Comparison of ENCODE assay signal across 9 cellular contexts in genomic region chr1:207997486-207998268, GRCh38.
A peak's percentile ranks its signal among the peaks of the same experiment; 100 is the strongest.
DNase-seq lines count a peak whose midpoint lies in the region; ATAC-seq, FAIRE-seq and TF ChIP-seq lines count a peak whose summit lies in the region.
"Had no signal": no experiment of that assay in that cellular context is flagged by ENCODE, and none has a peak within 500 bp of the region (broad histone marks: within the 10 kb centered on the region; RNA-seq: fewer than 3 reads in every experiment).

No MANE protein-coding gene starts in this region.

- H4K20me1 ChIP-seq in OCI-LY3 (ENCODE audit: insufficient read depth, low read length): no peaks in the 10 kb centered on the region

- peak; percentile 92 for TF ChIP-seq CTCF in OCI-LY3 (IDR thresholded peaks at IDR 0.05; ENCODE audit: low read depth, low read length)
- peak; percentile 82 for TF ChIP-seq CTCF in fibroblast of villous mesenchyme (IDR thresholded peaks at IDR 0.05; ENCODE audit: insufficient read depth, low read depth, low read length)
- TF ChIP-seq CTCF in transverse colon (IDR thresholded peaks at IDR 0.05): peak; percentile 71 to 77 (median 75)

- no peaks in the 10 kb centered on the region for H3K9me3 ChIP-seq in OCI-LY3 (ENCODE audit: insufficient read depth, low read length)
- H3K9me3 ChIP-seq in transverse colon: no peaks in the 10 kb centered on the region

- H3K4me1 ChIP-seq in OCI-LY3 (ENCODE audit: low read length) (no peaks in the 10 kb centered on the region), transverse colon (peaks cover 0 to 2% (median 0%) of the 10 kb centered on the region in 4 donors)

- no peak for TF ChIP-seq EP300 in transverse colon (IDR thresholded peaks at IDR 0.05; ENCODE audit: low read depth)

- H3K27ac ChIP-seq in OCI-LY3 (ENCODE audit: low read length) (no peak overlapping the region), transverse colon (no peak overlapping the region)
- H3K27ac ChIP-seq: skin epidermis had no signal

- H3K4me2 ChIP-seq in OCI-LY3 (ENCODE audit: low read length): peak overlapping the region; percentile 15; the same call in 1 of the 2 replicates

- H3K36me3 Mint-ChIP-seq in activated T-cell treated with anti-CD3 and anti-CD28 coated beads, Interleukin-2, amount 50 U/mL, for 72 hours (ENCODE audit: insufficient read depth in 2 of 2): no peaks in the 10 kb centered on the region

- no peak overlapping the region for H2AFZ ChIP-seq in OCI-LY3 (ENCODE audit: low read depth, low read length)

- no peaks in the 10 kb centered on the region for H3K36me3 ChIP-seq in OCI-LY3 (replicated peaks; ENCODE audit: low read depth, low read length)
- no peaks in the 10 kb centered on the region for H3K36me3 ChIP-seq in transverse colon

- H3K27me3 Mint-ChIP-seq in activated T-cell treated with anti-CD3 and anti-CD28 coated beads, Interleukin-2, amount 50 U/mL, for 72 hours (ENCODE audit: low read depth): peaks cover 5% of the 10 kb centered on the region

- H3K27ac Mint-ChIP-seq in activated T-cell treated with anti-CD3 and anti-CD28 coated beads, Interleukin-2, amount 50 U/mL, for 72 hours: no peak overlapping the region

- no peak overlapping the region for H3K9ac ChIP-seq in OCI-LY3 (ENCODE audit: low read length)

- peak; percentile 68 to 75 for ATAC-seq in activated T-cell treated with anti-CD3 and anti-CD28 coated beads, Interleukin-2, amount 50 U/mL, for 72 hours (replicated peaks in 1 of 2)

- no peak overlapping the region for H3K4me3 ChIP-seq in OCI-LY3 (ENCODE audit: low read length)
- H3K4me3 ChIP-seq in fibroblast of villous mesenchyme (ENCODE audit: low read depth, low read length): no peak overlapping the region
- no peak overlapping the region for H3K4me3 ChIP-seq in transverse colon
- H3K4me3 ChIP-seq: skin epidermis had no signal

- no peak overlapping the region for H3K4me3 Mint-ChIP-seq in activated T-cell treated with anti-CD3 and anti-CD28 coated beads, Interleukin-2, amount 50 U/mL, for 72 hours

- no peak for TF ChIP-seq POLR2A in GM12891 (IDR thresholded peaks at IDR 0.05; ENCODE audit: low read depth, low read length)
- no peak for TF ChIP-seq POLR2A in transverse colon (IDR thresholded peaks at IDR 0.05)

- WGBS in transverse colon (ENCODE audit: low coverage in 1 of 2), 2 donors: 35 to 74% methylated on average over 4 to 9 of the region's 9 CpGs

- FAIRE-seq in GM12891 (lab: Jason Lieb, UNC): peak; percentile 93

- H3K27me3 ChIP-seq in OCI-LY3 (ENCODE audit: low read depth, low read length): peaks cover 17% of the 10 kb centered on the region
- no peaks in the 10 kb centered on the region for H3K27me3 ChIP-seq in transverse colon

- H3K9me3 Mint-ChIP-seq in activated T-cell treated with anti-CD3 and anti-CD28 coated beads, Interleukin-2, amount 50 U/mL, for 72 hours: no peaks in the 10 kb centered on the region

- intact Hi-C loops in transverse colon (cut with DNase I; ENCODE audit: low total_unique reads): no loop called here

- H3K4me1 Mint-ChIP-seq in activated T-cell treated with anti-CD3 and anti-CD28 coated beads, Interleukin-2, amount 50 U/mL, for 72 hours (ENCODE audit: low read depth): no peaks in the 10 kb centered on the region

- in situ Hi-C loops in transverse colon (cut with MboI; ENCODE audit: low pct_ligation_motif_present in 1 of 4, low pct_unique_long_range_greater_than_20kb in 1 of 4, low sequenced_read_pairs in 3 of 4): no loop called here

- no peaks in the 10 kb centered on the region for H3K79me2 ChIP-seq in OCI-LY3 (ENCODE audit: low read length)

- DNase-seq in 8988T (peak; percentile 46), GM12891 (ENCODE audit: insufficient read length, low spot score) (peak; percentile 38), HPDE6-E6E7 (ENCODE audit: extremely low spot score) (peak; percentile 70), fibroblast of villous mesenchyme (ENCODE audit: low read depth) (peak; percentile 74), non-pigmented ciliary epithelial cell (ENCODE audit: low read depth) (peak; percentile 28), transverse colon (peak; percentile 81)
- DNase-seq in activated T-cell treated with anti-CD3 and anti-CD28 coated beads, Interleukin-2, amount 50 U/mL, for 72 hours: peak; percentile 43 to 46

TF ChIP-seq in GM12891, 5 proteins besides CTCF, POLR2A, EP300 and RAD21:
- TF ChIP-seq POLR2AphosphoS5 (IDR thresholded peaks at IDR 0.05; ENCODE audit: low read depth, low read length): no peak
- no peak for TF ChIP-seq SPI1 (IDR thresholded peaks at IDR 0.05; ENCODE audit: low read depth, low read length)
- no peak for TF ChIP-seq PAX5 (IDR thresholded peaks at IDR 0.05; ENCODE audit: insufficient read depth, low read length, severe bottlenecking)
- no peak for TF ChIP-seq TAF1 (IDR thresholded peaks at IDR 0.05; ENCODE audit: low read depth, low read length)
- TF ChIP-seq POU2F2 (IDR thresholded peaks at IDR 0.05; ENCODE audit: low read depth, low read length): no peak

Comparison
In these comparisons a context has a peak if more than half of its experiments do, and no peak if none do; other contexts are left out.
1. DNase-seq: peak in every context shown above with its lines; median percentile 81 in transverse colon; 74 in fibroblast of villous mesenchyme; 70 in HPDE6-E6E7; 46 in 8988T; 44 in activated T-cell treated with anti-CD3 and anti-CD28 coated beads, Interleukin-2, amount 50 U/mL, for 72 hours; 38 in GM12891; 28 in non-pigmented ciliary epithelial cell.